Comparison of ENCODE assay signal across 8 cellular contexts in the genomic region with DNA sequence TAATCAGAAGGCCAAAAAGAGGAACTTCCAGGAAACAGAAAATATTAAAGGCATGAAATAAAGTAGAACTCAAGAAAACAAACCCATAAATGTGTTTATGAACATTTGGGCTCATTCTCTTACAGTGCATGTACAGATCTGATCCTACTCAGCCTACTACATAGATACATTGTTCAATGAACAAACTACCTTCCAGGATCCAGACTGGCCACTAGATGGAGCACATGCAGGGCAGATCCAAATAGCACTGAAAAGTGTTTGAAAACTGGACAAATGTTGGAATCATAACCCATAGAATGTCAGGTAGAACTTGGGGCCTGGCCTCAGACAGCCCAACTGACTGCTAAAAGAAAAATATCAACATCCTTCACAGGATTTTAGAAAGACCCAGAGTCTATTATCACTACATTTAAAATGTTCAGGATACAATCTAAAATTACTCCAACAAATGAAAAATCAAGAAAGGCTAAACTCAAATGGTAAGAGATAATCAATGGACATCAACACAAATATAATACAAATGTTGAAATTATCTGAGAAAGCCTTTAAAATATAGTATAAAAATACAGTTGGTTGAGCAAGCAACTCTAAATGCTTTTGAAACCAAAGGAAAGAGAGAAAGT.
A peak's percentile ranks its signal among the peaks of the same experiment; 100 is the strongest.
DNase-seq lines count a peak whose midpoint lies in the region; ATAC-seq and TF ChIP-seq lines count a peak whose summit lies in the region.

No MANE protein-coding gene starts in this region.

- H3K4me1 ChIP-seq in cardiac muscle cell (ENCODE audit: low read depth) (no peaks in the 10 kb centered on the region), foreskin keratinocyte (no peaks in the 10 kb centered on the region)

- no peak overlapping the region for H3K4me3 ChIP-seq in cardiac muscle cell

- H3K9me3 ChIP-seq in cardiac muscle cell (ENCODE audit: low read depth), result no peaks in the 10 kb centered on the region

- H3K36me3 ChIP-seq in cardiac muscle cell, result no peaks in the 10 kb centered on the region

- peak; percentile 55 to 58 for DNase-seq in cardiac muscle cell (ENCODE audit: low read depth in 1 of 2, low spot score in 1 of 2)
- DNase-seq in cardiac septum (ENCODE audit: low spot score), result no peak
- peak; percentile 36 for DNase-seq in HT-29 (ENCODE audit: low spot score)
- peak; percentile 53 for DNase-seq in SK-MEL-5 (ENCODE audit: low read depth, low spot score)
- DNase-seq in foreskin keratinocyte, result peak in 1 of 2 donors; percentile 7
- no peak for DNase-seq in pons (ENCODE audit: low spot score)
- no peak for DNase-seq in middle frontal gyrus (ENCODE audit: extremely low spot score, low spot score)

- ATAC-seq in foreskin keratinocyte (no peak), HG03457 (IDR thresholded peaks at IDR 0.05; ENCODE audit: unreplicated experiment) (no peak)

- in situ Hi-C loops in SK-MEL-5 (cut with HindIII; ENCODE audit: low pct_unique_long_range_greater_than_20kb, low sequenced_read_pairs), result no loop called here

- intact Hi-C loops in cardiac septum (cut with DNase I), result loop anchor here (5.0 kb wide), 1 partner anchor 57 kb away; no protein-coding TSS in a partner anchor

- H3K27me3 ChIP-seq in cardiac muscle cell, result no peaks in the 10 kb centered on the region
- no peaks in the 10 kb centered on the region for H3K27me3 ChIP-seq in foreskin keratinocyte

- H3K27ac ChIP-seq in cardiac muscle cell, result no peak overlapping the region
- no peak overlapping the region for H3K27ac ChIP-seq in foreskin keratinocyte

- TF ChIP-seq CTCF in cardiac muscle cell (IDR thresholded peaks at IDR 0.05; ENCODE audit: low read depth, low read length) (peak; percentile 92), foreskin keratinocyte (conservative IDR thresholded peaks at IDR 0.05) (peak; percentile 53)

Comparison
In these comparisons a context has a peak if more than half of its experiments do, and no peak if none do; other contexts are left out.
1. DNase-seq: peak in cardiac muscle cell (2 of 2), HT-29 (single experiment) and SK-MEL-5 (single experiment); none in cardiac septum (single experiment), pons (single experiment) and middle frontal gyrus (single experiment).